Comparison of ENCODE assay signal across 14 cellular contexts in genomic region chr21:41677671-41678015, GRCh38.
DNase-seq lines count a peak whose midpoint lies in the region; TF ChIP-seq lines count a peak whose summit lies in the region.
"Had no signal": no experiment of that assay in that cellular context is flagged by ENCODE, and none has a peak within 500 bp of the region (broad histone marks: within the 10 kb centered on the region; RNA-seq: fewer than 3 reads in every experiment).

No MANE protein-coding gene starts in this region.

- H3K4me1 ChIP-seq in mesodermal cell (ENCODE audit: control insufficient read depth, insufficient read depth, low read length, poor library complexity, severe bottlenecking): peaks cover 23% of the 10 kb centered on the region
- no peaks in the 10 kb centered on the region for H3K4me1 ChIP-seq in CD4-positive, alpha-beta memory T cell (ENCODE audit: insufficient read depth, low read length)

- peaks cover 0 to 1% (median under 1%) of the 10 kb centered on the region in 4 donors for H3K4me1 Mint-ChIP-seq in CD4-positive, alpha-beta memory T cell

- H3K9me3 Mint-ChIP-seq in CD4-positive, alpha-beta memory T cell: peaks cover 0 to 2% (median 0%) of the 10 kb centered on the region in 8 donors
- H3K9me3 Mint-ChIP-seq: GM23338 had no signal

- no peaks in the 10 kb centered on the region for H3K9me3 ChIP-seq in mesodermal cell (ENCODE audit: control insufficient read depth, low read length)
- H3K9me3 ChIP-seq in CD4-positive, alpha-beta memory T cell (ENCODE audit: control insufficient read depth in 1 of 2, low read length in 2 of 2): no peaks in the 10 kb centered on the region

- CTCF ChIA-PET in CD4-positive, alpha-beta memory T cell (lab: Charles Lee; ENCODE audit: partially characterized antibody): no interaction called here

- intact Hi-C loops in CD4-positive, alpha-beta memory T cell (cut with micrococcal nuclease): no loop called here

- peaks cover 14% of the 10 kb centered on the region in 2 donors for H3K27me3 Mint-ChIP-seq in CD4-positive, alpha-beta memory T cell

- H3K27me3 ChIP-seq in CD4-positive, alpha-beta memory T cell (ENCODE audit: insufficient read depth, low read length): peaks cover 5% of the 10 kb centered on the region

- in situ Hi-C loops in astrocyte of the cerebellum (cut with HindIII; ENCODE audit: low sequenced_read_pairs): no loop called here

- POLR2A ChIA-PET in CD4-positive, alpha-beta memory T cell (lab: Charles Lee; ENCODE audit: partially characterized antibody): no interaction called here

- peak overlapping the region; percentile 8 for H3K27ac ChIP-seq in mesodermal cell (ENCODE audit: low read depth, low read length, severe bottlenecking)
- no peak overlapping the region for H3K27ac ChIP-seq in CD4-positive, alpha-beta memory T cell (ENCODE audit: low read depth, low read length)

- H3K4me3 Mint-ChIP-seq in CD4-positive, alpha-beta memory T cell: peak overlapping the region in 1 of 8 donors; percentile 34
- H3K4me3 Mint-ChIP-seq: GM23338 had no signal

- no peak for TF ChIP-seq CTCF in astrocyte of the cerebellum (IDR thresholded peaks at IDR 0.05; ENCODE audit: low read depth, low read length, missing control alignments)

- no peaks in the 10 kb centered on the region for H3K36me3 Mint-ChIP-seq in CD4-positive, alpha-beta memory T cell

- 92 to 93% methylated on average over 7 of the region's 8 CpGs for WGBS in mesodermal cell (ENCODE audit: insufficient coverage in 2 of 2), 2 experiments

- H3K36me3 ChIP-seq in mesodermal cell (ENCODE audit: control insufficient read depth, insufficient read depth, low read length): no peaks in the 10 kb centered on the region
- no peaks in the 10 kb centered on the region for H3K36me3 ChIP-seq in CD4-positive, alpha-beta memory T cell (ENCODE audit: insufficient read depth, low read length)

- peak; percentile 59 for DNase-seq in COLO668 (lab: John Stamatoyannopoulos, UW; ENCODE audit: unreplicated experiment)
- DNase-seq in NCI-H1417 treated with DMSO at 0.1 percent for 48 hours (lab: John Stamatoyannopoulos, UW): peak; percentile 7
- peak; percentile 41 for DNase-seq in astrocyte of the cerebellum (ENCODE audit: low read depth)
- no peak for DNase-seq in activated CD8-positive, alpha-beta memory T cell treated with anti-CD3 and anti-CD28 coated beads, Interleukin-2, amount 50 U/mL, for 48 hours
- DNase-seq in activated T-cell treated with anti-CD3 and anti-CD28 coated beads, Interleukin-2, amount 50 U/mL, for 1 hour: no peak
- DNase-seq in pons (ENCODE audit: low spot score): no peak
- no peak for DNase-seq in CD4-positive, alpha-beta memory T cell
- DNase-seq: activated CD4-positive, alpha-beta T cell treated with anti-CD3 and anti-CD28 coated beads for 4 hours; activated gamma-delta T cell; AML-193; foreskin fibroblast; NCI-H446 had no signal

- H3K4me3 ChIP-seq in astrocyte of the cerebellum (ENCODE audit: low read depth, low read length): no peak overlapping the region
- H3K4me3 ChIP-seq in mesodermal cell (ENCODE audit: extremely low read depth, insufficient read depth, low read length, poor library complexity, severe bottlenecking): no peak overlapping the region
- H3K4me3 ChIP-seq in CD4-positive, alpha-beta memory T cell (ENCODE audit: low read length in 2 of 2): no peak overlapping the region
- H3K4me3 ChIP-seq: GM23338 had no signal

- no peak overlapping the region for H3K27ac Mint-ChIP-seq in CD4-positive, alpha-beta memory T cell
- H3K27ac Mint-ChIP-seq: GM23338 had no signal

Comparison
In these comparisons a context has a peak if more than half of its experiments do, and no peak if none do; other contexts are left out.
1. DNase-seq: peak in COLO668 (single experiment), NCI-H1417 treated with DMSO at 0.1 percent for 48 hours (single experiment) and astrocyte of the cerebellum (single experiment); none in activated CD8-positive, alpha-beta memory T cell treated with anti-CD3 and anti-CD28 coated beads, Interleukin-2, amount 50 U/mL, for 48 hours (single experiment), activated T-cell treated with anti-CD3 and anti-CD28 coated beads, Interleukin-2, amount 50 U/mL, for 1 hour (single experiment), pons (single experiment) and CD4-positive, alpha-beta memory T cell (0 of 5).